15 cellular contexts compared by ENCODE assay signal in genomic region chr7:96179341-96179740, GRCh38.
A peak's percentile ranks its signal among the peaks of the same experiment; 100 is the strongest.
DNase-seq lines count a peak whose midpoint lies in the region; ATAC-seq and TF ChIP-seq lines count a peak whose summit lies in the region.
"Had no signal": no experiment of that assay in that cellular context is flagged by ENCODE, and none has a peak within 500 bp of the region (broad histone marks: within the 10 kb centered on the region; RNA-seq: fewer than 3 reads in every experiment).

No MANE protein-coding gene starts in this region.

- H3K27ac ChIP-seq in SK-N-SH (ENCODE audit: low read depth in 2 of 2, low read length in 1 of 2) = no peak overlapping the region

- H3K4me3 Mint-ChIP-seq in type B pancreatic cell = peak overlapping the region; percentile 0
- H3K4me3 Mint-ChIP-seq in activated CD4-positive, alpha-beta T cell treated with anti-CD3 and anti-CD28 coated beads, Interleukin-2, amount 10 ng/mL, durations not matched to agents 7 days and 5 days = no peak overlapping the region

- H3K4me3 ChIP-seq in SK-N-SH (ENCODE audit: low read depth in 2 of 2, low read length in 1 of 2) = no peak overlapping the region
- H3K4me3 ChIP-seq in adipocyte (ENCODE audit: low read length) = no peak overlapping the region
- no peak overlapping the region for H3K4me3 ChIP-seq in fibroblast of the aortic adventitia (ENCODE audit: low read depth, low read length)
- H3K4me3 ChIP-seq: K562 had no signal

- H3K36me3 ChIP-seq in SK-N-SH (replicated peaks in 1 of 2; ENCODE audit: control insufficient read depth in 1 of 2, insufficient read depth in 2 of 2, low read length in 1 of 2) (peaks cover 30 to 67% of the 10 kb centered on the region in 2 experiments), adipocyte (ENCODE audit: control insufficient read depth, insufficient read depth, low read length, severe bottlenecking) (peaks cover 50% of the 10 kb centered on the region)

- CTCF ChIA-PET in SK-N-SH (lab: Yijun Ruan, JAX) = interaction anchor here (0.6 to 2.7 kb wide), 5 partner anchors 9 to 886 kb away, joined by 3 to 17 read pairs (median 3); no protein-coding TSS in a partner anchor
- CTCF ChIA-PET in activated CD4-positive, alpha-beta T cell treated with anti-CD3 and anti-CD28 coated beads, Interleukin-2, amount 10 ng/mL, durations not matched to agents 7 days and 5 days (lab: Charles Lee) = no interaction called here

- TF ChIP-seq CTCF in SK-N-SH (IDR thresholded peaks at IDR 0.05) (no peak), fibroblast of the aortic adventitia (IDR thresholded peaks at IDR 0.05; ENCODE audit: insufficient read depth, low read length) (no peak), type B pancreatic cell (conservative IDR thresholded peaks at IDR 0.05) (no peak)

- H3K27ac Mint-ChIP-seq in type B pancreatic cell = no peak overlapping the region
- H3K27ac Mint-ChIP-seq in activated CD4-positive, alpha-beta T cell treated with anti-CD3 and anti-CD28 coated beads, Interleukin-2, amount 10 ng/mL, durations not matched to agents 7 days and 5 days = no peak overlapping the region

- H3F3A ChIP-seq in SK-N-SH (replicated peaks; ENCODE audit: insufficient read depth) = no peaks in the 10 kb centered on the region

- no peaks in the 10 kb centered on the region for H3K9me3 Mint-ChIP-seq in type B pancreatic cell
- no peaks in the 10 kb centered on the region for H3K9me3 Mint-ChIP-seq in activated CD4-positive, alpha-beta T cell treated with anti-CD3 and anti-CD28 coated beads, Interleukin-2, amount 10 ng/mL, durations not matched to agents 7 days and 5 days

- DNase-seq in SK-N-SH (no peak), adipocyte (ENCODE audit: low read depth) (peak; percentile 51), fibroblast of the aortic adventitia (ENCODE audit: low read depth) (peak; percentile 13), type B pancreatic cell (ENCODE audit: extremely low spot score, unreplicated experiment) (no peak), T-helper 9 cell (no peak)
- no peak for DNase-seq in activated CD4-positive, alpha-beta T cell treated with anti-CD3 and anti-CD28 coated beads, Interleukin-2, amount 10 ng/mL, durations not matched to agents 7 days and 5 days
- DNase-seq: C1 segment of cervical spinal cord, DMS 273 treated with DMSO at 0.1 percent for 48 hours, MV-4-11, NCI-H1930, NCI-H526 treated with DMSO at 0.1 percent for 48 hours, RPMI8226 had no signal

- H3K4me1 ChIP-seq in SK-N-SH (ENCODE audit: control insufficient read depth in 1 of 2, insufficient read depth in 2 of 2, low read depth in 1 of 2, low read length in 1 of 2) = peaks cover 0 to 4% of the 10 kb centered on the region in 2 experiments; a peak in 2 of 4 replicates
- H3K4me1 ChIP-seq in adipocyte (ENCODE audit: control insufficient read depth, insufficient read depth, low read length) = peaks cover 12% of the 10 kb centered on the region

- no peak overlapping the region for H2AFZ ChIP-seq in SK-N-SH (ENCODE audit: low read depth)

- no peaks in the 10 kb centered on the region for H3K27me3 ChIP-seq in SK-N-SH (ENCODE audit: insufficient read depth)
- no peaks in the 10 kb centered on the region for H3K27me3 ChIP-seq in adipocyte (replicated peaks; ENCODE audit: control insufficient read depth, insufficient read depth, low read length)

- 88% methylated on average over 3 of the region's 3 CpGs for WGBS in SK-N-SH (ENCODE audit: low lambda C conversion rate)

- ATAC-seq in SK-N-SH treated with all-trans-retinoic acid at 6 μM for 48 hours = peak; percentile 37; the same call in 2 of the 3 replicates
- no peak for ATAC-seq in GM21576 (IDR thresholded peaks at IDR 0.05; ENCODE audit: unreplicated experiment)

- H4K20me1 ChIP-seq in SK-N-SH (ENCODE audit: insufficient read depth) = no peaks in the 10 kb centered on the region

- TF ChIP-seq RAD21 in SK-N-SH (IDR thresholded peaks at IDR 0.05; ENCODE audit: low read length) = no peak

- H3K4me2 ChIP-seq in SK-N-SH = no peak overlapping the region

- peaks cover 53% of the 10 kb centered on the region for H3K4me1 Mint-ChIP-seq in type B pancreatic cell (ENCODE audit: unreplicated experiment)
- no peaks in the 10 kb centered on the region for H3K4me1 Mint-ChIP-seq in activated CD4-positive, alpha-beta T cell treated with anti-CD3 and anti-CD28 coated beads, Interleukin-2, amount 10 ng/mL, durations not matched to agents 7 days and 5 days

- no peak for TF ChIP-seq EP300 in SK-N-SH (IDR thresholded peaks at IDR 0.05; ENCODE audit: borderline replicate concordance in 1 of 2, low read depth in 1 of 2, low read length in 1 of 2)

- H3K9me2 ChIP-seq in SK-N-SH = no peaks in the 10 kb centered on the region

- no peaks in the 10 kb centered on the region for H3K27me3 Mint-ChIP-seq in type B pancreatic cell
- no peaks in the 10 kb centered on the region for H3K27me3 Mint-ChIP-seq in activated CD4-positive, alpha-beta T cell treated with anti-CD3 and anti-CD28 coated beads, Interleukin-2, amount 10 ng/mL, durations not matched to agents 7 days and 5 days

- no peaks in the 10 kb centered on the region for H3K79me2 ChIP-seq in SK-N-SH (ENCODE audit: insufficient read depth)

- peaks cover 34% of the 10 kb centered on the region for H3K36me3 Mint-ChIP-seq in type B pancreatic cell
- H3K36me3 Mint-ChIP-seq in activated CD4-positive, alpha-beta T cell treated with anti-CD3 and anti-CD28 coated beads, Interleukin-2, amount 10 ng/mL, durations not matched to agents 7 days and 5 days (ENCODE audit: low read depth) = no peaks in the 10 kb centered on the region

- no peak overlapping the region for H3K9ac ChIP-seq in SK-N-SH
- no peak overlapping the region for H3K9ac ChIP-seq in adipocyte (ENCODE audit: low read length)

- H3K9me3 ChIP-seq in SK-N-SH = no peaks in the 10 kb centered on the region
- no peaks in the 10 kb centered on the region for H3K9me3 ChIP-seq in adipocyte (ENCODE audit: control insufficient read depth, low read length)

- POLR2A ChIA-PET in SK-N-SH (lab: Yijun Ruan, JAX) = interaction anchor here (0.7 kb wide), 1 partner anchor 845 kb away, joined by 3 read pairs; no protein-coding TSS in a partner anchor
- POLR2A ChIA-PET in activated CD4-positive, alpha-beta T cell treated with anti-CD3 and anti-CD28 coated beads, Interleukin-2, amount 10 ng/mL, durations not matched to agents 7 days and 5 days (lab: Charles Lee) = no interaction called here

TF ChIP-seq in SK-N-SH treated with all-trans-retinoic acid at 6 μM for 48 hours, 23 proteins besides CTCF, POLR2A, EP300 and RAD21:
- TF ChIP-seq ZNF70 (CRISPR knock-in tag; IDR thresholded peaks at IDR 0.05) = no peak
- TF ChIP-seq RARB (CRISPR knock-in tag; IDR thresholded peaks at IDR 0.05) = no peak
- TF ChIP-seq ZNF565 (CRISPR knock-in tag; conservative IDR thresholded peaks at IDR 0.05; ENCODE audit: low read depth) = no peak
- TF ChIP-seq OSR1 (CRISPR knock-in tag; IDR thresholded peaks at IDR 0.05) = no peak
- no peak for TF ChIP-seq CSRNP3 (CRISPR knock-in tag; IDR thresholded peaks at IDR 0.05)
- TF ChIP-seq BACH2 (CRISPR knock-in tag; IDR thresholded peaks at IDR 0.05; ENCODE audit: borderline replicate concordance) = no peak

TF ChIP-seq in SK-N-SH, 30 proteins besides CTCF, POLR2A, EP300 and RAD21:
- TF ChIP-seq RCOR1 (IDR thresholded peaks at IDR 0.05; ENCODE audit: low read length) (no peak), CHD2 (IDR thresholded peaks at IDR 0.05; ENCODE audit: low read length, partially characterized antibody) (no peak), RXRA (IDR thresholded peaks at IDR 0.05; ENCODE audit: borderline replicate concordance, low read depth) (no peak), EZH2phosphoT487 (IDR thresholded peaks at IDR 0.05; ENCODE audit: borderline replicate concordance, low read depth) (no peak), MAX (IDR thresholded peaks at IDR 0.05; ENCODE audit: low read depth) (no peak), GABPA (IDR thresholded peaks at IDR 0.05; ENCODE audit: low read depth) (no peak), FOXJ3 (CRISPR knock-in tag; IDR thresholded peaks at IDR 0.05) (no peak), FOSL2 (IDR thresholded peaks at IDR 0.05; ENCODE audit: borderline replicate concordance, low read depth) (no peak), MXI1 (IDR thresholded peaks at IDR 0.05; ENCODE audit: low read depth, low read length) (no peak), ELF1 (IDR thresholded peaks at IDR 0.05) (no peak)

Comparison
In these comparisons a context has a peak if more than half of its experiments do, and no peak if none do; other contexts are left out.
1. DNase-seq: peak in adipocyte (single experiment) and fibroblast of the aortic adventitia (single experiment); none in SK-N-SH (single experiment), type B pancreatic cell (single experiment), T-helper 9 cell (single experiment) and activated CD4-positive, alpha-beta T cell treated with anti-CD3 and anti-CD28 coated beads, Interleukin-2, amount 10 ng/mL, durations not matched to agents 7 days and 5 days (single experiment).